In genomic region chr7:19944363-19945120, GRCh38 we compare ENCODE assay signal across 15 cellular contexts.
"Had no signal": no experiment of that assay in that cellular context is flagged by ENCODE, and none has a peak within 500 bp of the region (broad histone marks: within the 10 kb centered on the region; RNA-seq: fewer than 3 reads in every experiment).

No MANE protein-coding gene starts in this region.

- H3K9me3 Mint-ChIP-seq: T-helper 1 cell treated with Interleukin-12 subunit alpha and Interleukin-12 subunit beta and Interleukin-4 antibody, amounts not matched to agents 30 μg/mL and 1 μg/mL, for 36 hours had no signal

- H3K36me3 Mint-ChIP-seq: natural killer cell had no signal

- ATAC-seq: natural killer cell; stimulated activated naive CD8-positive, alpha-beta T cell treated with anti-CD3 and anti-CD28 coated beads, Interleukin-15, Interleukin-2, amounts not matched to agents 100 U/mL and 50 U/mL, for 24 hours had no signal

- H3K4me3 Mint-ChIP-seq: natural killer cell; T-helper 1 cell treated with Interleukin-12 subunit alpha and Interleukin-12 subunit beta and Interleukin-4 antibody, amounts not matched to agents 30 μg/mL and 1 μg/mL, for 36 hours had no signal

- H3K4me1 Mint-ChIP-seq: natural killer cell had no signal

- DNase-seq: activated CD4-positive, alpha-beta T cell treated with anti-CD3 and anti-CD28 coated beads, Interleukin-2, amount 50 U/mL, for 1 hour; activated naive CD4-positive, alpha-beta T cell treated with anti-CD3 and anti-CD28 coated beads, Interleukin-2, amount 50 U/mL, for 16 hours; adrenal gland; brain microvascular endothelial cell; cerebellar nuclear complex; dorsolateral prefrontal cortex; hypothalamus; natural killer cell; occipital lobe; sigmoid colon; stimulated activated CD4-positive, alpha-beta T cell treated with anti-CD3 and anti-CD28 coated beads, Interleukin-12 subunit alpha, Interleukin-12 subunit beta, amount 100 ng/mL, for 4 hours; stimulated activated CD4-positive, alpha-beta T cell treated with anti-CD3 and anti-CD28 coated beads, Interleukin-2, amount 100 ng/mL, for 48 hours; stimulated activated CD8-positive, alpha-beta memory T cell treated with anti-CD3 and anti-CD28 coated beads, Interleukin-4, amount 100 ng/mL, for 48 hours; stimulated activated naive CD8-positive, alpha-beta T cell treated with anti-CD3 and anti-CD28 coated beads, Interleukin-15, Interleukin-2, amounts not matched to agents 100 U/mL and 50 U/mL, for 24 hours had no signal

- H3K27ac Mint-ChIP-seq: natural killer cell; T-helper 1 cell treated with Interleukin-12 subunit alpha and Interleukin-12 subunit beta and Interleukin-4 antibody, amounts not matched to agents 30 μg/mL and 1 μg/mL, for 36 hours had no signal
